8 cellular contexts compared by ENCODE assay signal in genomic region chr9:21801683-21802417, GRCh38. TPM values are rescaled to one million over a fixed set of nuclear protein-coding genes. Genes with fewer than 3 reads are reported as not detected.
DNase-seq lines count a peak whose midpoint lies in the region; ATAC-seq, FAIRE-seq and TF ChIP-seq lines count a peak whose summit lies in the region.

No MANE protein-coding gene starts in this region.

- peak overlapping the region; percentile 97 for H3K27ac Mint-ChIP-seq in activated naive CD8-positive, alpha-beta T cell treated with anti-CD3 and anti-CD28 coated beads, Interleukin-2, amount 50 U/mL, for 24 hours
- H3K27ac Mint-ChIP-seq in osteocyte (ENCODE audit: unreplicated experiment): peak overlapping the region; percentile 96

- peaks cover 19% of the 10 kb centered on the region for H3K27me3 Mint-ChIP-seq in activated naive CD8-positive, alpha-beta T cell treated with anti-CD3 and anti-CD28 coated beads, Interleukin-2, amount 50 U/mL, for 24 hours
- peaks cover 33% of the 10 kb centered on the region for H3K27me3 Mint-ChIP-seq in osteocyte (ENCODE audit: unreplicated experiment)

- H3K4me3 Mint-ChIP-seq in activated naive CD8-positive, alpha-beta T cell treated with anti-CD3 and anti-CD28 coated beads, Interleukin-2, amount 50 U/mL, for 24 hours: peak overlapping the region; percentile 98
- H3K4me3 Mint-ChIP-seq in osteocyte (ENCODE audit: unreplicated experiment): peak overlapping the region; percentile 99

- DNase-seq in AG08395 (ENCODE audit: low spot score): peak; percentile 81
- DNase-seq in GM12891 (ENCODE audit: insufficient read length, low spot score): no peak
- peak; percentile 79 to 84 for DNase-seq in NCI-H446 (lab: John Stamatoyannopoulos, UW)
- DNase-seq in activated naive CD8-positive, alpha-beta T cell treated with anti-CD3 and anti-CD28 coated beads, Interleukin-2, amount 50 U/mL, for 24 hours: peak; percentile 42
- DNase-seq in cardiac septum (ENCODE audit: low spot score): peak; percentile 83
- DNase-seq in osteocyte (ENCODE audit: extremely low spot score, unreplicated experiment): peak; percentile 91
- no peak for DNase-seq in MV-4-11 (lab: John Stamatoyannopoulos, UW)

- no peaks in the 10 kb centered on the region for H3K9me3 Mint-ChIP-seq in activated naive CD8-positive, alpha-beta T cell treated with anti-CD3 and anti-CD28 coated beads, Interleukin-2, amount 50 U/mL, for 24 hours
- H3K9me3 Mint-ChIP-seq in osteocyte (ENCODE audit: unreplicated experiment): no peaks in the 10 kb centered on the region

- peak; percentile 20 for ATAC-seq in HG02885 (IDR thresholded peaks at IDR 0.05; ENCODE audit: poor library complexity, unreplicated experiment)
- peak; percentile 1 for ATAC-seq in activated naive CD8-positive, alpha-beta T cell treated with anti-CD3 and anti-CD28 coated beads, Interleukin-2, amount 50 U/mL, for 24 hours

- peaks cover 49% of the 10 kb centered on the region for H3K4me1 Mint-ChIP-seq in activated naive CD8-positive, alpha-beta T cell treated with anti-CD3 and anti-CD28 coated beads, Interleukin-2, amount 50 U/mL, for 24 hours
- peaks cover 34% of the 10 kb centered on the region for H3K4me1 Mint-ChIP-seq in osteocyte (ENCODE audit: unreplicated experiment)

- no peak for TF ChIP-seq CTCF in osteocyte (IDR thresholded peaks at IDR 0.05)

- peaks cover 20% of the 10 kb centered on the region for H3K36me3 Mint-ChIP-seq in activated naive CD8-positive, alpha-beta T cell treated with anti-CD3 and anti-CD28 coated beads, Interleukin-2, amount 50 U/mL, for 24 hours (ENCODE audit: low read depth)
- no peaks in the 10 kb centered on the region for H3K36me3 Mint-ChIP-seq in osteocyte (ENCODE audit: unreplicated experiment)

- intact Hi-C loops in cardiac septum (cut with DNase I): loop anchor here (5.0 kb wide), 1 partner anchor 470 kb away; no protein-coding TSS in a partner anchor

- FAIRE-seq in GM12891 (lab: Jason Lieb, UNC): no peak

- no peak for TF ChIP-seq POLR2A in GM12891 (IDR thresholded peaks at IDR 0.05; ENCODE audit: low read depth, low read length)

TF ChIP-seq in GM12891, 5 proteins besides CTCF, POLR2A, EP300 and RAD21:
- TF ChIP-seq POLR2AphosphoS5 (IDR thresholded peaks at IDR 0.05; ENCODE audit: low read depth, low read length): no peak
- TF ChIP-seq TAF1 (IDR thresholded peaks at IDR 0.05; ENCODE audit: low read depth, low read length): 0 out of 2 replicates have a peak, but pooled peaks have one; percentile 1
TF ChIP-seq in GM12891: peak in this region for 1.

RNA-seq across cellular contexts. Expression of gene MTAP, which starts 0.6 kb away (rescaled TPM):
- polyA plus RNA-seq in GM12891 (2012; ENCODE audit: low read depth, missing spikeins): 6.9 TPM
- total RNA-seq in cardiac septum (13.0 TPM), osteocyte (42.5 and 45.8 TPM in 2 replicates)

Comparison
In these comparisons a context has a peak if more than half of its experiments do, and no peak if none do; other contexts are left out.
1. DNase-seq: peak in AG08395 (single experiment), NCI-H446 (2 of 2), activated naive CD8-positive, alpha-beta T cell treated with anti-CD3 and anti-CD28 coated beads, Interleukin-2, amount 50 U/mL, for 24 hours (single experiment), cardiac septum (single experiment) and osteocyte (single experiment); none in GM12891 (single experiment) and MV-4-11 (single experiment).